Comparison of ENCODE assay signal across 8 cellular contexts in genomic region chr17:81601525-81602120, GRCh38. TPM values are rescaled to one million over a fixed set of nuclear protein-coding genes. Genes with fewer than 3 reads are reported as not detected.
DNase-seq lines count a peak whose midpoint lies in the region; ATAC-seq and TF ChIP-seq lines count a peak whose summit lies in the region.

No MANE protein-coding gene starts in this region.

- H3K27ac Mint-ChIP-seq in activated naive CD4-positive, alpha-beta T cell treated with anti-CD3 and anti-CD28 coated beads, Interleukin-2, amount 10 ng/mL, durations not matched to agents 7 days and 5 days: no peak overlapping the region

- ATAC-seq in psoas muscle (peak; percentile 57 to 78 (median 70)), HG03097 (IDR thresholded peaks at IDR 0.05; ENCODE audit: low FRiP score, unreplicated experiment) (no peak), GM18909 (IDR thresholded peaks at IDR 0.05; ENCODE audit: poor library complexity, unreplicated experiment) (no peak)

- TF ChIP-seq CTCF in psoas muscle (IDR thresholded peaks at IDR 0.05): peak; percentile 62

- H3K9me3 ChIP-seq in psoas muscle: no peaks in the 10 kb centered on the region

- peaks cover 7% of the 10 kb centered on the region for H3K4me1 Mint-ChIP-seq in activated naive CD4-positive, alpha-beta T cell treated with anti-CD3 and anti-CD28 coated beads, Interleukin-2, amount 10 ng/mL, durations not matched to agents 7 days and 5 days

- peak; percentile 82 for DNase-seq in EH (ENCODE audit: low read depth)
- DNase-seq in OCI-M1 (lab: John Stamatoyannopoulos, UW): peak; percentile 70
- DNase-seq in activated naive CD4-positive, alpha-beta T cell treated with anti-CD3 and anti-CD28 coated beads, Interleukin-2, amount 10 ng/mL, durations not matched to agents 7 days and 5 days: peak; percentile 58
- DNase-seq in head of caudate nucleus: peak in 25 of 42 donors; percentile 22 to 77 (median 53)
- DNase-seq in psoas muscle: no peak

- H3K27ac ChIP-seq in psoas muscle: no peak overlapping the region

- WGBS in psoas muscle, 3 donors: 37 to 42% (median 41%) methylated on average over 9 of the region's 9 CpGs

- intact Hi-C loops in head of caudate nucleus (cut with DNase I): loop anchor here (2.0 kb wide), 1 partner anchor 349 kb away; no protein-coding TSS in a partner anchor
- intact Hi-C loops in psoas muscle (cut with DNase I): loop anchor here in 1 of 2 donors (2.0 to 5.0 kb wide), 2 partner anchors 34 to 347 kb away; no protein-coding TSS in a partner anchor

- no peak overlapping the region for H3K4me3 ChIP-seq in psoas muscle

- no peak overlapping the region for H3K4me3 Mint-ChIP-seq in activated naive CD4-positive, alpha-beta T cell treated with anti-CD3 and anti-CD28 coated beads, Interleukin-2, amount 10 ng/mL, durations not matched to agents 7 days and 5 days

- H3K36me3 ChIP-seq in psoas muscle (ENCODE audit: insufficient read depth in 1 of 2, low read depth in 1 of 2): peaks cover 16 to 100% of the 10 kb centered on the region in 2 donors

- H3K27me3 ChIP-seq in psoas muscle (ENCODE audit: insufficient read depth in 3 of 3, low read length in 2 of 3): no peaks in the 10 kb centered on the region

- TF ChIP-seq RAD21 in Ishikawa (IDR thresholded peaks at IDR 0.05; ENCODE audit: low read depth): peak; percentile 66

- no peaks in the 10 kb centered on the region for H3K27me3 Mint-ChIP-seq in activated naive CD4-positive, alpha-beta T cell treated with anti-CD3 and anti-CD28 coated beads, Interleukin-2, amount 10 ng/mL, durations not matched to agents 7 days and 5 days

- H3K9me3 Mint-ChIP-seq in activated naive CD4-positive, alpha-beta T cell treated with anti-CD3 and anti-CD28 coated beads, Interleukin-2, amount 10 ng/mL, durations not matched to agents 7 days and 5 days: no peaks in the 10 kb centered on the region

- peaks cover 3% of the 10 kb centered on the region for H3K4me1 ChIP-seq in psoas muscle

- H3K36me3 Mint-ChIP-seq in activated naive CD4-positive, alpha-beta T cell treated with anti-CD3 and anti-CD28 coated beads, Interleukin-2, amount 10 ng/mL, durations not matched to agents 7 days and 5 days: peaks cover 49% of the 10 kb centered on the region

- TF ChIP-seq EP300 in Ishikawa (IDR thresholded peaks at IDR 0.05; ENCODE audit: borderline replicate concordance): no peak

- CTCF ChIA-PET in activated naive CD4-positive, alpha-beta T cell treated with anti-CD3 and anti-CD28 coated beads, Interleukin-2, amount 10 ng/mL, durations not matched to agents 7 days and 5 days (lab: Charles Lee): interaction anchor here (0.6 to 2.4 kb wide), 20 partner anchors 9 to 1262 kb away, joined by 3 to 16 read pairs (median 4); no protein-coding TSS in a partner anchor

TF ChIP-seq in Ishikawa, 13 proteins besides CTCF, POLR2A, EP300 and RAD21:
- TF ChIP-seq YY1 (IDR thresholded peaks at IDR 0.05; ENCODE audit: low read depth) (no peak), TCF12 (IDR thresholded peaks at IDR 0.05; ENCODE audit: low read depth) (no peak), FOXM1 (IDR thresholded peaks at IDR 0.05; ENCODE audit: borderline replicate concordance, low read depth) (no peak), REST (IDR thresholded peaks at IDR 0.05; ENCODE audit: low read depth) (no peak), CREB1 (IDR thresholded peaks at IDR 0.05; ENCODE audit: low read depth) (no peak), ZBTB7A (IDR thresholded peaks at IDR 0.05; ENCODE audit: low read depth) (no peak), TAF1 (IDR thresholded peaks at IDR 0.05; ENCODE audit: low read depth) (no peak)

RNA-seq across cellular contexts. Expression of gene NPLOC4, which starts 35.3 kb away (rescaled TPM):
- 100 to 1,000 TPM; 151 to 324 (median 219) TPM for total RNA-seq in psoas muscle
- polyA plus RNA-seq in psoas muscle: 100 to 1,000 TPM in 2 of 3 donors, 10 to 100 TPM in 1; 87.3 to 414 (median 117) TPM

RNA-seq across cellular contexts. Expression of gene TSPAN10, which starts 35.4 kb away (rescaled TPM):
- total RNA-seq in psoas muscle: under 1 TPM in 2 of 4 donors, not detected in 2; 0.22 to 0.67 TPM
- polyA plus RNA-seq in psoas muscle: under 1 TPM; 0.09 to 0.39 (median 0.14) TPM

RNA-seq across cellular contexts. Expression of gene FAAP100, which starts 49.5 kb away (rescaled TPM):
- total RNA-seq in psoas muscle: 10 to 100 TPM; 11.8 to 13.1 (median 12.7) TPM
- 10 to 100 TPM; 11.6 to 16.3 (median 12.6) TPM for polyA plus RNA-seq in psoas muscle

RNA-seq across cellular contexts. Expression of gene PDE6G, which starts 54.7 kb away (rescaled TPM):
- total RNA-seq in psoas muscle: under 1 TPM in 1 of 4 donors, not detected in 3; 0.64 TPM
- 1 to 10 TPM in 1 of 3 donors, under 1 TPM in 2; 0.25 to 1.5 (median 0.56) TPM for polyA plus RNA-seq in psoas muscle

Comparison
In these comparisons a context has a peak if more than half of its experiments do, and no peak if none do; other contexts are left out.
1. DNase-seq: peak in EH (single experiment), OCI-M1 (single experiment), activated naive CD4-positive, alpha-beta T cell treated with anti-CD3 and anti-CD28 coated beads, Interleukin-2, amount 10 ng/mL, durations not matched to agents 7 days and 5 days (single experiment) and head of caudate nucleus (25 of 42); none in psoas muscle (0 of 2).
2. ATAC-seq: peak in psoas muscle (4 of 4); none in HG03097 (single experiment) and GM18909 (single experiment).